Comparison of ENCODE assay signal across 9 cellular contexts in genomic region chr12:54394281-54394719, GRCh38. TPM values are rescaled to one million over a fixed set of nuclear protein-coding genes. Genes with fewer than 3 reads are reported as not detected.
DNase-seq lines count a peak whose midpoint lies in the region; ATAC-seq and TF ChIP-seq lines count a peak whose summit lies in the region.
"Had no signal": no experiment of that assay in that cellular context is flagged by ENCODE, and none has a peak within 500 bp of the region (broad histone marks: within the 10 kb centered on the region; RNA-seq: fewer than 3 reads in every experiment).

No MANE protein-coding gene starts in this region.

- H3K27ac Mint-ChIP-seq in chondrocyte (ENCODE audit: unreplicated experiment) = peak overlapping the region; percentile 8

- DNase-seq in NCI-H2081 (lab: John Stamatoyannopoulos, UW) (peak; percentile 48 to 51), NCI-H2081 treated with DMSO at 0.1 percent for 48 hours (lab: John Stamatoyannopoulos, UW) (no peak), LNCaP clone FGC (ENCODE audit: low read depth) (no peak), SHP77 treated with DMSO at 0.1 percent for 48 hours (lab: John Stamatoyannopoulos, UW) (peak; percentile 6), chondrocyte (ENCODE audit: low spot score) (no peak), lung (ENCODE audit: low spot score) (peak; percentile 64), upper lobe of right lung (no peak), OCI-M2 (lab: John Stamatoyannopoulos, UW; ENCODE audit: unreplicated experiment) (no peak)

- intact Hi-C loops in upper lobe of right lung (cut with DNase I) = no loop called here

- H3K27me3 Mint-ChIP-seq in chondrocyte (ENCODE audit: low read depth) = no peaks in the 10 kb centered on the region
- H3K27me3 Mint-ChIP-seq: activated naive CD4-positive, alpha-beta T cell treated with anti-CD3 and anti-CD28 coated beads, Interleukin-2, amount 50 U/mL, for 24 hours had no signal

- H3K27me3 ChIP-seq in lung (ENCODE audit: control insufficient read depth, insufficient read depth) (no peaks in the 10 kb centered on the region), upper lobe of right lung (no peaks in the 10 kb centered on the region)

- no peak overlapping the region for H3K27ac ChIP-seq in lung (ENCODE audit: low read depth in 1 of 2, low read length in 1 of 2)
- no peak overlapping the region for H3K27ac ChIP-seq in upper lobe of right lung

- H3K36me3 ChIP-seq in lung (ENCODE audit: control insufficient read depth in 2 of 2, insufficient read depth in 2 of 2, low read length in 2 of 2) = peaks cover 26 to 39% of the 10 kb centered on the region in 2 donors
- peaks cover 49% of the 10 kb centered on the region for H3K36me3 ChIP-seq in upper lobe of right lung

- H3K4me3 Mint-ChIP-seq in chondrocyte (ENCODE audit: unreplicated experiment) = no peak overlapping the region

- peak; percentile 7 for ATAC-seq in lung (ENCODE audit: insufficient read depth, low FRiP score)
- ATAC-seq in upper lobe of right lung = peak; percentile 55

- peaks cover 0 to 1% of the 10 kb centered on the region in 2 donors for H3K4me1 ChIP-seq in lung (ENCODE audit: control insufficient read depth in 2 of 2, insufficient read depth in 2 of 2, low read length in 2 of 2)
- H3K4me1 ChIP-seq in upper lobe of right lung = peaks cover 5% of the 10 kb centered on the region

- H3K9me3 ChIP-seq in lung (ENCODE audit: control insufficient read depth in 2 of 2, insufficient read depth in 1 of 2, low read length in 1 of 2) (no peaks in the 10 kb centered on the region), upper lobe of right lung (no peaks in the 10 kb centered on the region)

- H3K4me1 Mint-ChIP-seq in chondrocyte (ENCODE audit: low read depth) = peaks cover 7% of the 10 kb centered on the region

- peaks cover 23% of the 10 kb centered on the region for H3K36me3 Mint-ChIP-seq in chondrocyte (ENCODE audit: low read depth)

- TF ChIP-seq CTCF in LNCaP clone FGC (IDR thresholded peaks at IDR 0.05; ENCODE audit: control insufficient read depth, extremely low read depth, insufficient read depth) (peak; percentile 81), chondrocyte (IDR thresholded peaks at IDR 0.05) (peak; percentile 85), lung (IDR thresholded peaks at IDR 0.05; ENCODE audit: control extremely low read depth, extremely low read depth) (peak; percentile 41), upper lobe of right lung (IDR thresholded peaks at IDR 0.05) (peak; percentile 74)

- H3K9me3 Mint-ChIP-seq in chondrocyte (ENCODE audit: low read depth) = no peaks in the 10 kb centered on the region
- H3K9me3 Mint-ChIP-seq: activated naive CD4-positive, alpha-beta T cell treated with anti-CD3 and anti-CD28 coated beads, Interleukin-2, amount 50 U/mL, for 24 hours had no signal

- WGBS in lung, 2 donors = 35 to 42% methylated on average over 4 of the region's 4 CpGs

- no peak overlapping the region for H3K4me3 ChIP-seq in LNCaP clone FGC (ENCODE audit: low read depth, low read length)
- no peak overlapping the region for H3K4me3 ChIP-seq in lung
- no peak overlapping the region for H3K4me3 ChIP-seq in upper lobe of right lung

RNA-seq across cellular contexts. Expression of gene ZNF385A, which starts 9.8 kb away (rescaled TPM):
- 5.5 to 6.8 TPM (median 6.4 TPM) in 3 replicates for total RNA-seq in chondrocyte
- 10 to 100 TPM in 1 of 2 donors, 1 to 10 TPM in 1; 7.6 to 26.1 TPM for total RNA-seq in lung
- 10 to 100 TPM; 15.3 to 17.9 TPM for polyA plus RNA-seq in lung
- total RNA-seq in upper lobe of right lung = 26.6 TPM

RNA-seq across cellular contexts. Expression of gene ITGA5, which starts 24.8 kb away (rescaled TPM):
- total RNA-seq in chondrocyte (121 to 160 TPM (median 152 TPM) in 3 replicates), lung (100 to 1,000 TPM in 1 of 2 donors, 10 to 100 TPM in 1; 71.2 to 131 TPM), upper lobe of right lung (102 TPM)
- polyA plus RNA-seq in lung = 100 to 1,000 TPM in 1 of 2 donors, 10 to 100 TPM in 1; 39.8 to 134 TPM

RNA-seq across cellular contexts. Expression of gene GPR84, which starts 30.0 kb away (rescaled TPM):
- total RNA-seq in chondrocyte = not detected in 3 replicates
- 1 to 10 TPM; 1.5 to 2.6 TPM for total RNA-seq in lung
- 10 to 100 TPM in 1 of 2 donors, under 1 TPM in 1; 0.73 to 76.1 TPM for polyA plus RNA-seq in lung
- total RNA-seq in upper lobe of right lung = 0.96 TPM

Comparison
In these comparisons a context has a peak if more than half of its experiments do, and no peak if none do; other contexts are left out.
1. DNase-seq: peak in NCI-H2081 (2 of 2), SHP77 treated with DMSO at 0.1 percent for 48 hours (single experiment) and lung (single experiment); none in NCI-H2081 treated with DMSO at 0.1 percent for 48 hours (single experiment), LNCaP clone FGC (single experiment), chondrocyte (single experiment), upper lobe of right lung (single experiment) and OCI-M2 (single experiment).
2. Peak in every context shown above with its lines, with median percentiles within 50 percentile points of each other: CTCF ChIP-seq.